Comparison of ENCODE assay signal across 27 cellular contexts in the genomic region with DNA sequence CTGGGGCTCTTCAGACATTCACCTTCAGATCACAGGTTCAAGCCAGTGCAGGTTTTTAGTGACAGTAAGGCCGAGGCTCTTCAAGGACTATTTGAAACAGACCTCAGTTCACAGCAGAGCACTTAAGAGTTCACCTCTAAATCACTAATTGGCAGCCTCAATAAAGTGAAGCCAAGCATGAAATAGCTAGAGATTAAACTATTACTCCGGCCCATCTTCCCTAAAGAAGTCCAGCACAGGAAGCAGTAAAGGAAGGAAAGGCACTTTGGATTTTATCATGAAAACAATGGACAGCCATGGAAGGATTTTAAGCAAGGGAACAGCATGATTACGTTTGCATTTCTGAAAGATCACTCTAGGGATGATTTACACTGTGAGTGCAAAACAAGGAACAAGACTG. TPM values are rescaled to one million over a fixed set of nuclear protein-coding genes. Genes with fewer than 3 reads are reported as not detected.
DNase-seq lines count a peak whose midpoint lies in the region; ATAC-seq, FAIRE-seq and TF ChIP-seq lines count a peak whose summit lies in the region.
"Had no signal": no experiment of that assay in that cellular context is flagged by ENCODE, and none has a peak within 500 bp of the region (broad histone marks: within the 10 kb centered on the region; RNA-seq: fewer than 3 reads in every experiment).

No MANE protein-coding gene starts in this region.

- BruUV-seq in endothelial cell of umbilical vein (replicated peaks; lab: Mats Ljungman, UMichigan), result no TSS peak

- dilution Hi-C loops in endothelial cell of umbilical vein (cut with MboI; ENCODE audit: extremely low pct_ligation_motif_present, low sequenced_read_pairs), result no loop called here

- DNase-seq in NCI-H510A treated with DMSO at 0.1 percent for 48 hours (lab: John Stamatoyannopoulos, UW) (peak; percentile 3), NCI-H510A (lab: John Stamatoyannopoulos, UW) (no peak), NCI-H524 (lab: John Stamatoyannopoulos, UW) (peak; percentile 78 to 89), endothelial cell of umbilical vein (ENCODE audit: low read depth, low spot score) (peak; percentile 16), dorsolateral prefrontal cortex (no peak), KG1 (lab: John Stamatoyannopoulos, UW) (no peak)
- DNase-seq: activated B cell treated with CpG ODN at 0.5 μM for 24 hours; activated CD8-positive, alpha-beta T cell treated with anti-CD3 and anti-CD28 coated beads for 36 hours; activated effector memory CD4-positive, alpha-beta T cell treated with Interleukin-2 at 50 U/mL for 16 hours; activated naive CD8-positive, alpha-beta T cell treated with anti-CD3 and anti-CD28 coated beads for 36 hours; heart right ventricle; left ventricle myocardium inferior; natural killer cell; NCI-H1048; NCI-H2081; ovary; stimulated activated CD4-positive, alpha-beta T cell treated with anti-CD3 and anti-CD28 coated beads, Interleukin-12 subunit alpha, Interleukin-12 subunit beta, amount 100 ng/mL, for 4 hours; stimulated activated CD4-positive, alpha-beta T cell treated with anti-CD3 and anti-CD28 coated beads, Interleukin-4, amount 100 ng/mL, for 24 hours; stimulated activated naive B cell treated with anti-CD40 and anti-IgM and Interleukin-4, amounts not matched to agents 10 μg/mL and 1 μg/mL and 100 μg/mL, for 72 hours; uterus had no signal

- H3K4me1 ChIP-seq in endothelial cell of umbilical vein (ENCODE audit: control insufficient read depth, extremely low read depth, insufficient read depth, low read length) (peaks cover 2% of the 10 kb centered on the region), parathyroid adenoma (no peaks in the 10 kb centered on the region)
- H3K4me1 ChIP-seq: HAP-1, heart right ventricle, left ventricle myocardium inferior, right atrium auricular region, uterus had no signal

- TF ChIP-seq CTCF in endothelial cell of umbilical vein (IDR thresholded peaks at IDR 0.05; ENCODE audit: extremely low read depth in 1 of 2, insufficient read depth in 1 of 2, low read depth in 1 of 2, low read length in 2 of 2) (no peak), parathyroid adenoma (IDR thresholded peaks at IDR 0.05) (no peak), dorsolateral prefrontal cortex (IDR thresholded peaks at IDR 0.05 in 54 of 56, conservative IDR thresholded peaks at IDR 0.05 in 2 of 56; ENCODE audit: low read depth in 1 of 56, partially characterized antibody in 56 of 56) (no peak)

- H3K27ac ChIP-seq in endothelial cell of umbilical vein (ENCODE audit: insufficient read depth, low read depth, low read length) (no peak overlapping the region), parathyroid adenoma (no peak overlapping the region), dorsolateral prefrontal cortex (no peak overlapping the region)
- H3K27ac ChIP-seq: epithelial cell of prostate, heart right ventricle, left ventricle myocardium inferior, ovary, right atrium auricular region, uterus had no signal

- H3K9me1 ChIP-seq in endothelial cell of umbilical vein (replicated peaks; ENCODE audit: control insufficient read depth, extremely low read depth, insufficient read depth, low read length), result no peaks in the 10 kb centered on the region

- CTCF ChIA-PET in endothelial cell of umbilical vein (lab: Charles Lee), result interaction anchor here (1.7 kb wide), 1 partner anchor 17 kb away, joined by 9 read pairs; no protein-coding TSS in a partner anchor

- intact Hi-C loops in endothelial cell of umbilical vein (cut with micrococcal nuclease) (no loop called here), dorsolateral prefrontal cortex (cut with DNase I) (no loop called here)

- H3K4me2 ChIP-seq in endothelial cell of umbilical vein (ENCODE audit: insufficient read depth, low read length) (no peak overlapping the region), parathyroid adenoma (ENCODE audit: low read length) (no peak overlapping the region)

- H4K20me1 ChIP-seq in endothelial cell of umbilical vein (replicated peaks; ENCODE audit: control insufficient read depth, extremely low read depth, insufficient read depth, low read length), result no peaks in the 10 kb centered on the region

- no peak overlapping the region for H2AFZ ChIP-seq in endothelial cell of umbilical vein (ENCODE audit: low read depth, low read length)
- peak overlapping the region; percentile 45 for H2AFZ ChIP-seq in parathyroid adenoma

- no peak for TF ChIP-seq POLR2A in endothelial cell of umbilical vein (IDR thresholded peaks at IDR 0.05; ENCODE audit: low read depth, low read length)

- H3K4me3 ChIP-seq in endothelial cell of umbilical vein (replicated peaks in 1 of 3; ENCODE audit: insufficient read depth in 1 of 3, low read depth in 1 of 3, low read length in 3 of 3) (no peak overlapping the region), parathyroid adenoma (ENCODE audit: low read depth, low read length) (no peak overlapping the region), dorsolateral prefrontal cortex (no peak overlapping the region)
- H3K4me3 ChIP-seq: HAP-1, heart right ventricle, left ventricle myocardium inferior, ovary, right atrium auricular region, uterus had no signal

- H3K79me2 ChIP-seq in endothelial cell of umbilical vein (ENCODE audit: control insufficient read depth, insufficient read depth, low read length) (no peaks in the 10 kb centered on the region), parathyroid adenoma (no peaks in the 10 kb centered on the region)

- FAIRE-seq in endothelial cell of umbilical vein (lab: Jason Lieb, UNC), result no peak
- FAIRE-seq: A204.1, astrocyte had no signal

- H3K27me3 ChIP-seq in endothelial cell of umbilical vein (ENCODE audit: control insufficient read depth in 2 of 2, insufficient read depth in 2 of 2, low read length in 2 of 2), result peaks cover 6% of the 10 kb centered on the region in 2 experiments
- H3K27me3 ChIP-seq in parathyroid adenoma (ENCODE audit: control insufficient read depth, insufficient read depth, low read length), result no peaks in the 10 kb centered on the region
- H3K27me3 ChIP-seq in dorsolateral prefrontal cortex, result no peaks in the 10 kb centered on the region
- H3K27me3 ChIP-seq: heart right ventricle, ovary, right atrium auricular region, uterus had no signal

- H3K9me3 ChIP-seq in endothelial cell of umbilical vein (replicated peaks; ENCODE audit: control insufficient read depth, insufficient read depth, low read length) (no peaks in the 10 kb centered on the region), parathyroid adenoma (ENCODE audit: control insufficient read depth, low read length) (no peaks in the 10 kb centered on the region)
- H3K9me3 ChIP-seq: HAP-1, heart right ventricle, left ventricle myocardium inferior, ovary, right atrium auricular region, uterus had no signal

- no peak for ATAC-seq in GM19467 (IDR thresholded peaks at IDR 0.05; ENCODE audit: unreplicated experiment)
- ATAC-seq: activated CD8-positive, alpha-beta T cell treated with anti-CD3 and anti-CD28 coated beads for 36 hours; heart right ventricle; natural killer cell; stimulated activated naive B cell treated with anti-CD40 and anti-IgM and Interleukin-4, amounts not matched to agents 10 μg/mL and 1 μg/mL and 100 μg/mL, for 72 hours had no signal

- POLR2A ChIA-PET in endothelial cell of umbilical vein (lab: Charles Lee), result no interaction called here

- H3K36me3 ChIP-seq in endothelial cell of umbilical vein (ENCODE audit: control insufficient read depth in 2 of 2, extremely low read depth in 1 of 2, insufficient read depth in 2 of 2, low read length in 2 of 2), result no peaks in the 10 kb centered on the region
- H3K36me3 ChIP-seq in parathyroid adenoma (ENCODE audit: control insufficient read depth, insufficient read depth, low read length), result no peaks in the 10 kb centered on the region
- H3K36me3 ChIP-seq: HAP-1, heart right ventricle, left ventricle myocardium inferior, ovary, right atrium auricular region, uterus had no signal

- H3K9ac ChIP-seq in endothelial cell of umbilical vein (replicated peaks; ENCODE audit: extremely low read depth, insufficient read depth, low read length) (no peak overlapping the region), parathyroid adenoma (no peak overlapping the region)

TF ChIP-seq in endothelial cell of umbilical vein, 7 proteins besides CTCF, POLR2A, EP300 and RAD21:
- TF ChIP-seq JUN (IDR thresholded peaks at IDR 0.05; ENCODE audit: borderline replicate concordance, insufficient read depth, insufficient read length, low read depth) (no peak), FOS (IDR thresholded peaks at IDR 0.05; ENCODE audit: borderline replicate concordance, insufficient read depth, low read length) (no peak), MYC (IDR thresholded peaks at IDR 0.05; ENCODE audit: low read depth, low read length) (no peak), GATA2 (IDR thresholded peaks at IDR 0.05; ENCODE audit: insufficient read depth, insufficient read length, low read depth, low read length) (no peak), EZH2 (IDR thresholded peaks at IDR 0.05; ENCODE audit: borderline replicate concordance, low read depth, low read length, severe bottlenecking) (no peak)
- TF ChIP-seq, protein P1, sequence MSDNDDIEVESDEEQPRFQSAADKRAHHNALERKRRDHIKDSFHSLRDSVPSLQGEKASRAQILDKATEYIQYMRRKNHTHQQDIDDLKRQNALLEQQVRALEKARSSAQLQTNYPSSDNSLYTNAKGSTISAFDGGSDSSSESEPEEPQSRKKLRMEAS (IDR thresholded peaks at IDR 0.05; ENCODE audit: insufficient read depth, insufficient read length), result no peak

RNA-seq across cellular contexts. Expression of gene ARL6, which starts 27.6 kb away (rescaled TPM):
- 5.8 and 6.1 TPM in 2 replicates for total RNA-seq in endothelial cell of umbilical vein
- 2.2 and 3.6 TPM in 2 replicates for polyA plus RNA-seq in endothelial cell of umbilical vein
- polyA plus RNA-seq in endothelial cell of umbilical vein (2011; cell fraction: cytosol; rRNA removed), result 2.3 and 2.7 TPM in 2 replicates
- 3.3 and 5.6 TPM in 2 replicates for polyA plus RNA-seq in endothelial cell of umbilical vein (2011; cell fraction: nucleus; rRNA removed)
- polyA plus RNA-seq in endothelial cell of umbilical vein (2012), result 3.7 and 4.3 TPM in 2 replicates
- 5.6 and 10.6 TPM in 2 replicates for polyA minus RNA-seq in endothelial cell of umbilical vein
- polyA minus RNA-seq in endothelial cell of umbilical vein (2011; cell fraction: cytosol; rRNA and poly(A)+ RNA removed), result 5.6 TPM
- 7.0 and 13.3 TPM in 2 replicates for polyA minus RNA-seq in endothelial cell of umbilical vein (2011; cell fraction: nucleus; rRNA and poly(A)+ RNA removed)
- 10 to 100 TPM; 13.1 to 47.1 (median 29.5) TPM for total RNA-seq in dorsolateral prefrontal cortex

Comparison
In these comparisons a context has a peak if more than half of its experiments do, and no peak if none do; other contexts are left out.
1. DNase-seq: peak in NCI-H510A treated with DMSO at 0.1 percent for 48 hours (single experiment), NCI-H524 (2 of 2) and endothelial cell of umbilical vein (single experiment); none in NCI-H510A (single experiment), dorsolateral prefrontal cortex (0 of 10) and KG1 (single experiment).